Comparison of ENCODE assay signal across 8 cellular contexts in genomic region chr1:245953876-245954660, GRCh38.
DNase-seq lines count a peak whose midpoint lies in the region; ATAC-seq and TF ChIP-seq lines count a peak whose summit lies in the region.

No MANE protein-coding gene starts in this region.

- H3K27ac ChIP-seq in Peyer's patch = peak overlapping the region; percentile 69 to 77 (median 72)
- no peak overlapping the region for H3K27ac ChIP-seq in caudate nucleus (ENCODE audit: low read depth, low read length)

- H3K36me3 ChIP-seq in Peyer's patch = no peaks in the 10 kb centered on the region

- peaks cover 0 to 7% (median 0%) of the 10 kb centered on the region in 4 donors for H3K4me1 ChIP-seq in Peyer's patch

- no peaks in the 10 kb centered on the region for H3K9me3 ChIP-seq in Peyer's patch

- POLR2A ChIA-PET in GM10248 (lab: Yijun Ruan, JAX) = no interaction called here

- DNase-seq in GM10248 (ENCODE audit: extremely low spot score) (peak; percentile 31), Peyer's patch (peak in 1 of 3 donors; percentile 30), fibroblast of the aortic adventitia (ENCODE audit: low read depth) (no peak), middle frontal gyrus (ENCODE audit: extremely low spot score, low spot score) (no peak), caudate nucleus (lab: John Stamatoyannopoulos, UW) (no peak)
- DNase-seq in stimulated activated naive CD8-positive, alpha-beta T cell treated with anti-CD3 and anti-CD28 coated beads, Interleukin-15, Interleukin-2, amounts not matched to agents 100 U/mL and 50 U/mL, for 24 hours = peak; percentile 15
- no peak for DNase-seq in activated CD4-positive, alpha-beta T cell treated with anti-CD3 and anti-CD28 coated beads for 48 hours

- TF ChIP-seq POLR2A in Peyer's patch (IDR thresholded peaks at IDR 0.05) = no peak

- peak; percentile 67 for ATAC-seq in GM21723 (IDR thresholded peaks at IDR 0.05; ENCODE audit: unreplicated experiment)
- no peak for ATAC-seq in stimulated activated naive CD8-positive, alpha-beta T cell treated with anti-CD3 and anti-CD28 coated beads, Interleukin-15, Interleukin-2, amounts not matched to agents 100 U/mL and 50 U/mL, for 24 hours

- CTCF ChIA-PET in GM10248 (lab: Yijun Ruan, JAX) = interaction anchor here (1.5 kb wide), 1 partner anchor 801 kb away, joined by 3 read pairs; no protein-coding TSS in a partner anchor

- no peak for TF ChIP-seq CTCF in GM10248 (IDR thresholded peaks at IDR 0.05; ENCODE audit: control extremely low read depth, extremely low read depth, low read depth, missing control alignments)
- no peak for TF ChIP-seq CTCF in Peyer's patch (IDR thresholded peaks at IDR 0.05)
- no peak for TF ChIP-seq CTCF in fibroblast of the aortic adventitia (IDR thresholded peaks at IDR 0.05; ENCODE audit: insufficient read depth, low read length)

- H3K4me3 ChIP-seq in Peyer's patch = peak overlapping the region; percentile 9 to 52 (median 25)
- H3K4me3 ChIP-seq in fibroblast of the aortic adventitia (ENCODE audit: low read depth, low read length) = peak overlapping the region; percentile 49

- H3K27me3 ChIP-seq in Peyer's patch = no peaks in the 10 kb centered on the region

Comparison
In these comparisons a context has a peak if more than half of its experiments do, and no peak if none do; other contexts are left out.
1. DNase-seq: peak in GM10248 (single experiment) and stimulated activated naive CD8-positive, alpha-beta T cell treated with anti-CD3 and anti-CD28 coated beads, Interleukin-15, Interleukin-2, amounts not matched to agents 100 U/mL and 50 U/mL, for 24 hours (single experiment); none in fibroblast of the aortic adventitia (single experiment), activated CD4-positive, alpha-beta T cell treated with anti-CD3 and anti-CD28 coated beads for 48 hours (single experiment), middle frontal gyrus (single experiment) and caudate nucleus (0 of 61).